Comparison of ENCODE assay signal across 8 cellular contexts in genomic region chr6:127420558-127420957, GRCh38. TPM values are rescaled to one million over a fixed set of nuclear protein-coding genes. Genes with fewer than 3 reads are reported as not detected.
A peak's percentile ranks its signal among the peaks of the same experiment; 100 is the strongest.
DNase-seq lines count a peak whose midpoint lies in the region; ATAC-seq and TF ChIP-seq lines count a peak whose summit lies in the region.

No MANE protein-coding gene starts in this region.

- TF ChIP-seq CTCF in lower leg skin (IDR thresholded peaks at IDR 0.05) = no peak

- H3K4me3 ChIP-seq in lower leg skin (ENCODE audit: low read depth, poor library complexity, severe bottlenecking) = no peak overlapping the region

- no peak for TF ChIP-seq POLR2A in lower leg skin (IDR thresholded peaks at IDR 0.05)

- intact Hi-C loops in lower leg skin (cut with DNase I; ENCODE audit: low total_unique reads) = loop anchor here (10.0 kb wide), 1 partner anchor 116 kb away; no protein-coding TSS in a partner anchor

- WGBS in lower leg skin, 2 donors = 3% methylated on average over 2 of the region's 2 CpGs

- peak; percentile 89 for DNase-seq in AG20443 (ENCODE audit: low spot score)
- peak; percentile 19 to 67 for DNase-seq in NCI-H446 (lab: John Stamatoyannopoulos, UW)
- peak; percentile 65 for DNase-seq in cerebellar cortex (ENCODE audit: low spot score)
- DNase-seq in lower leg skin (ENCODE audit: low spot score in 2 of 2) = peak; percentile 79 to 91
- DNase-seq in stimulated activated CD8-positive, alpha-beta memory T cell treated with anti-CD3 and anti-CD28 coated beads, Interleukin-15, amount 100 ng/mL, for 24 hours (ENCODE audit: low read depth) = peak; percentile 12

- ATAC-seq in GM18868 (IDR thresholded peaks at IDR 0.05; ENCODE audit: unreplicated experiment) = peak; percentile 100
- peak; percentile 100 for ATAC-seq in HG03066 (IDR thresholded peaks at IDR 0.05; ENCODE audit: low read depth, unreplicated experiment)
- ATAC-seq in activated CD4-positive, CD25-positive, alpha-beta regulatory T cell treated with anti-CD3 and anti-CD28 coated beads, Interleukin-2, amount 50 U/mL, for 24 hours = peak; percentile 99

RNA-seq across cellular contexts. Expression of gene KIAA0408, which starts 38.6 kb away (rescaled TPM):
- 1 to 10 TPM in 3 of 4 donors, under 1 TPM in 1; 0.80 to 3.0 (median 1.8) TPM for total RNA-seq in lower leg skin

Comparison
In these comparisons a context has a peak if more than half of its experiments do, and no peak if none do; other contexts are left out.
1. DNase-seq: peak in every context shown above with its lines; median percentile 89 in AG20443; 85 in lower leg skin; 65 in cerebellar cortex; 43 in NCI-H446; 12 in stimulated activated CD8-positive, alpha-beta memory T cell treated with anti-CD3 and anti-CD28 coated beads, Interleukin-15, amount 100 ng/mL, for 24 hours.